ENCODE assay signal across 11 cellular contexts in genomic region chr1:6207075-6207885, GRCh38. TPM values are rescaled to one million over a fixed set of nuclear protein-coding genes. Genes with fewer than 3 reads are reported as not detected.
DNase-seq lines count a peak whose midpoint lies in the region; ATAC-seq and TF ChIP-seq lines count a peak whose summit lies in the region.
"Had no signal": no experiment of that assay in that cellular context is flagged by ENCODE, and none has a peak within 500 bp of the region (broad histone marks: within the 10 kb centered on the region; RNA-seq: fewer than 3 reads in every experiment).

No MANE protein-coding gene starts in this region.

- peak overlapping the region; percentile 83 for H3K4me3 Mint-ChIP-seq in T-helper 2 cell treated with Interferon-gamma antibody and Interleukin-4, amounts not matched to agents 5 μg/mL and 100 μg/mL, for 36 hours
- peak overlapping the region; percentile 62 for H3K4me3 Mint-ChIP-seq in progenitor cell of endocrine pancreas (ENCODE audit: low read depth)

- H3K9me3 Mint-ChIP-seq in T-helper 2 cell treated with Interferon-gamma antibody and Interleukin-4, amounts not matched to agents 5 μg/mL and 100 μg/mL, for 36 hours, result no peaks in the 10 kb centered on the region
- H3K9me3 Mint-ChIP-seq in progenitor cell of endocrine pancreas (ENCODE audit: low read depth), result no peaks in the 10 kb centered on the region

- no peaks in the 10 kb centered on the region for H3K27me3 Mint-ChIP-seq in T-helper 2 cell treated with Interferon-gamma antibody and Interleukin-4, amounts not matched to agents 5 μg/mL and 100 μg/mL, for 36 hours (ENCODE audit: low read depth)
- H3K27me3 Mint-ChIP-seq in progenitor cell of endocrine pancreas, result peaks cover 6% of the 10 kb centered on the region

- H3K27ac Mint-ChIP-seq in T-helper 2 cell treated with Interferon-gamma antibody and Interleukin-4, amounts not matched to agents 5 μg/mL and 100 μg/mL, for 36 hours, result no peak overlapping the region
- no peak overlapping the region for H3K27ac Mint-ChIP-seq in progenitor cell of endocrine pancreas

- no peaks in the 10 kb centered on the region for H3K27me3 ChIP-seq in SJSA1 (replicated peaks)

- H3K4me1 ChIP-seq in SJSA1 (replicated peaks), result peaks cover 14% of the 10 kb centered on the region

- in situ Hi-C loops in GM13976 (cut with MboI; ENCODE audit: low sequenced_read_pairs, unreplicated experiment), result no loop called here

- no peak for ATAC-seq in GM19395 (IDR thresholded peaks at IDR 0.05; ENCODE audit: unreplicated experiment)

- no peaks in the 10 kb centered on the region for H3K36me3 Mint-ChIP-seq in T-helper 2 cell treated with Interferon-gamma antibody and Interleukin-4, amounts not matched to agents 5 μg/mL and 100 μg/mL, for 36 hours (ENCODE audit: low read depth)
- peaks cover 1% of the 10 kb centered on the region for H3K36me3 Mint-ChIP-seq in progenitor cell of endocrine pancreas (ENCODE audit: insufficient read depth)

- no peak for DNase-seq in T-helper 2 cell treated with Interferon-gamma antibody and Interleukin-4, amounts not matched to agents 5 μg/mL and 100 μg/mL, for 36 hours (ENCODE audit: low spot score)
- DNase-seq in T-helper 2 cell (no peak), SJSA1 (ENCODE audit: low read depth in 1 of 2, low spot score in 2 of 2) (no peak), fibroblast of villous mesenchyme (ENCODE audit: low read depth) (no peak), progenitor cell of endocrine pancreas (ENCODE audit: low spot score, unreplicated experiment) (no peak), NCI-H2029 (lab: John Stamatoyannopoulos, UW) (no peak), GM13976 (ENCODE audit: low spot score) (no peak)

- TF ChIP-seq CTCF in fibroblast of villous mesenchyme (IDR thresholded peaks at IDR 0.05; ENCODE audit: insufficient read depth, low read depth, low read length), result no peak
- TF ChIP-seq CTCF in progenitor cell of endocrine pancreas (IDR thresholded peaks at IDR 0.05; ENCODE audit: unreplicated experiment), result no peak
- no peak for TF ChIP-seq CTCF in GM13976 (IDR thresholded peaks at IDR 0.05; ENCODE audit: borderline replicate concordance, control extremely low read depth, extremely low read depth, insufficient read depth, missing control alignments)

- H3K27ac ChIP-seq in SJSA1, result no peak overlapping the region

- peaks cover 38% of the 10 kb centered on the region for H3K36me3 ChIP-seq in SJSA1

- peak overlapping the region; percentile 58; the same call in 1 of the 2 replicates for H3K4me3 ChIP-seq in SJSA1
- H3K4me3 ChIP-seq in fibroblast of villous mesenchyme (ENCODE audit: low read depth, low read length), result peak overlapping the region; percentile 62

- no peaks in the 10 kb centered on the region for H3K9me3 ChIP-seq in SJSA1 (replicated peaks)

- H3K4me1 Mint-ChIP-seq in T-helper 2 cell treated with Interferon-gamma antibody and Interleukin-4, amounts not matched to agents 5 μg/mL and 100 μg/mL, for 36 hours (ENCODE audit: low read depth), result peaks cover 11% of the 10 kb centered on the region
- peaks cover 2% of the 10 kb centered on the region for H3K4me1 Mint-ChIP-seq in progenitor cell of endocrine pancreas (ENCODE audit: low read depth)

RNA-seq across cellular contexts. Expression of gene RNF207, which starts 1.4 kb away (rescaled TPM):
- 5.4 and 27.3 TPM in 2 replicates for total RNA-seq in SJSA1 (2014; rRNA removed; shearing (Covaris generic))
- total RNA-seq in fibroblast of villous mesenchyme (27.7 and 110 TPM in 2 replicates), progenitor cell of endocrine pancreas (50.5 and 55.4 TPM in 2 replicates)

RNA-seq across cellular contexts. Expression of gene RPL22, which starts 7.9 kb away (rescaled TPM):
- 149 and 187 TPM in 2 replicates for total RNA-seq in SJSA1 (2014; rRNA removed; shearing (Covaris generic))
- total RNA-seq in fibroblast of villous mesenchyme (80.5 and 97.6 TPM in 2 replicates), progenitor cell of endocrine pancreas (414 and 432 TPM in 2 replicates)

RNA-seq across cellular contexts. Expression of gene CHD5, which starts 27.2 kb away (rescaled TPM):
- 0.28 and 0.53 TPM in 2 replicates for total RNA-seq in SJSA1 (2014; rRNA removed; shearing (Covaris generic))
- under 0.01 TPM in 2 replicates for total RNA-seq in fibroblast of villous mesenchyme
- total RNA-seq in progenitor cell of endocrine pancreas, result 0.58 and 0.77 TPM in 2 replicates

RNA-seq across cellular contexts. Expression of gene ICMT, which starts 28.5 kb away (rescaled TPM):
- 114 and 140 TPM in 2 replicates for total RNA-seq in SJSA1 (2014; rRNA removed; shearing (Covaris generic))
- total RNA-seq in fibroblast of villous mesenchyme (64.1 and 99.7 TPM in 2 replicates), progenitor cell of endocrine pancreas (56.6 and 59.4 TPM in 2 replicates)

RNA-seq across cellular contexts. Expression of gene HES3, which starts 36.7 kb away (rescaled TPM):
- total RNA-seq in SJSA1 (2014; rRNA removed; shearing (Covaris generic)), result not detected in 2 replicates
- total RNA-seq in fibroblast of villous mesenchyme (not detected in 2 replicates), progenitor cell of endocrine pancreas (not detected in 2 replicates)
- total RNA-seq: A172, NCI-H460, temporal lobe had no signal
